1 cellular context compared by ENCODE assay signal in the genomic region with DNA sequence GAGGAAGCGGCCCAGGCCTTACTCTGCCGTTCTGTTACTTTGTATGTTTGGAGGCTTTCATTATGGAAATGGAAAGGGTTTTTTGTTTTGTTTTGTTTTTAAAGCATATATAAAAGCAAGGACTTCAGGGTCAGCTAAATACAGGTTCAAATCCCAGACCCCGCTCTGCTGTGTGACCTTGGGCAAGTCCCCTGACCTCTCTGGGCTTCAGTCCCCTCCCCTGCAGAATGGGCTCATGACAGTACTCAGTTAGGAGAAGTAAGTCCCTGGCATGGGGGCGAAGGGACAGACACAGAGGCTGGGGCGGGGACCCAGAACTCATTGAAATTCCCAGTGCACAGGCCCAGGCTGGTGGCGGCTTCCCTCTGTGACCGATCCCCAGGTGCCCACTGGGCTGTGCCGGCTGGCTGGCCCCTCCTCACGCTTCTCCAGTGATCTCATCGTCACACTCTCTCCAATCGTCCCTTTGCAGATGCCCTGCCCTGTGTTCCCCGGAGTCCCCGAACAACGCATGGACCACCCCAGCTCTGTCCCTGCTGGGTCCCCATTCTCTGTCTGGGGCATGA.
TF ChIP-seq lines count a peak whose summit lies in the region.

No MANE protein-coding gene starts in this region.

TF ChIP-seq in HCT116, 20 proteins besides CTCF, POLR2A, EP300 and RAD21:
- TF ChIP-seq ZNF274 (IDR thresholded peaks at IDR 0.05; ENCODE audit: low read depth, low read length) (no peak), YY1 (IDR thresholded peaks at IDR 0.05; ENCODE audit: extremely low read depth, insufficient replicate concordance, low read depth, low read length) (no peak), SIN3A (IDR thresholded peaks at IDR 0.05; ENCODE audit: low read depth) (no peak), SRF (IDR thresholded peaks at IDR 0.05; ENCODE audit: low read depth) (no peak), CBX3 (IDR thresholded peaks at IDR 0.05; ENCODE audit: low read depth) (no peak), FOSL1 (IDR thresholded peaks at IDR 0.05; ENCODE audit: low read depth) (no peak), CEBPB (IDR thresholded peaks at IDR 0.05; ENCODE audit: low read depth) (no peak), JUND (IDR thresholded peaks at IDR 0.05) (no peak), POLR2AphosphoS5 (IDR thresholded peaks at IDR 0.05; ENCODE audit: low read depth, low read length) (no peak), ELF1 (IDR thresholded peaks at IDR 0.05; ENCODE audit: borderline replicate concordance, low read depth) (no peak), EZH2 (IDR thresholded peaks at IDR 0.05) (no peak), EGR1 (IDR thresholded peaks at IDR 0.05; ENCODE audit: low read depth) (no peak), ZFX (IDR thresholded peaks at IDR 0.05) (no peak), TCF7L2 (IDR thresholded peaks at IDR 0.05; ENCODE audit: borderline replicate concordance, extremely low read depth, insufficient read depth, insufficient read length) (no peak)
- TF ChIP-seq, protein P1, sequence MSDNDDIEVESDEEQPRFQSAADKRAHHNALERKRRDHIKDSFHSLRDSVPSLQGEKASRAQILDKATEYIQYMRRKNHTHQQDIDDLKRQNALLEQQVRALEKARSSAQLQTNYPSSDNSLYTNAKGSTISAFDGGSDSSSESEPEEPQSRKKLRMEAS (IDR thresholded peaks at IDR 0.05): no peak
- TF ChIP-seq, protein P2, sequence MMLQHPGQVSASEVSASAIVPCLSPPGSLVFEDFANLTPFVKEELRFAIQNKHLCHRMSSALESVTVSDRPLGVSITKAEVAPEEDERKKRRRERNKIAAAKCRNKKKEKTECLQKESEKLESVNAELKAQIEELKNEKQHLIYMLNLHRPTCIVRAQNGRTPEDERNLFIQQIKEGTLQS (IDR thresholded peaks at IDR 0.05): no peak
- TF ChIP-seq, protein P3, sequence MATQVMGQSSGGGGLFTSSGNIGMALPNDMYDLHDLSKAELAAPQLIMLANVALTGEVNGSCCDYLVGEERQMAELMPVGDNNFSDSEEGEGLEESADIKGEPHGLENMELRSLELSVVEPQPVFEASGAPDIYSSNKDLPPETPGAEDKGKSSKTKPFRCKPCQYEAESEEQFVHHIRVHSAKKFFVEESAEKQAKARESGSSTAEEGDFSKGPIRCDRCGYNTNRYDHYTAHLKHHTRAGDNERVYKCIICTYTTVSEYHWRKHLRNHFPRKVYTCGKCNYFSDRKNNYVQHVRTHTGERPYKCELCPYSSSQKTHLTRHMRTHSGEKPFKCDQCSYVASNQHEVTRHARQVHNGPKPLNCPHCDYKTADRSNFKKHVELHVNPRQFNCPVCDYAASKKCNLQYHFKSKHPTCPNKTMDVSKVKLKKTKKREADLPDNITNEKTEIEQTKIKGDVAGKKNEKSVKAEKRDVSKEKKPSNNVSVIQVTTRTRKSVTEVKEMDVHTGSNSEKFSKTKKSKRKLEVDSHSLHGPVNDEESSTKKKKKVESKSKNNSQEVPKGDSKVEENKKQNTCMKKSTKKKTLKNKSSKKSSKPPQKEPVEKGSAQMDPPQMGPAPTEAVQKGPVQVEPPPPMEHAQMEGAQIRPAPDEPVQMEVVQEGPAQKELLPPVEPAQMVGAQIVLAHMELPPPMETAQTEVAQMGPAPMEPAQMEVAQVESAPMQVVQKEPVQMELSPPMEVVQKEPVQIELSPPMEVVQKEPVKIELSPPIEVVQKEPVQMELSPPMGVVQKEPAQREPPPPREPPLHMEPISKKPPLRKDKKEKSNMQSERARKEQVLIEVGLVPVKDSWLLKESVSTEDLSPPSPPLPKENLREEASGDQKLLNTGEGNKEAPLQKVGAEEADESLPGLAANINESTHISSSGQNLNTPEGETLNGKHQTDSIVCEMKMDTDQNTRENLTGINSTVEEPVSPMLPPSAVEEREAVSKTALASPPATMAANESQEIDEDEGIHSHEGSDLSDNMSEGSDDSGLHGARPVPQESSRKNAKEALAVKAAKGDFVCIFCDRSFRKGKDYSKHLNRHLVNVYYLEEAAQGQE (IDR thresholded peaks at IDR 0.05; ENCODE audit: low read depth): no peak
